ENCODE assay signal across 25 cellular contexts in the genomic region with DNA sequence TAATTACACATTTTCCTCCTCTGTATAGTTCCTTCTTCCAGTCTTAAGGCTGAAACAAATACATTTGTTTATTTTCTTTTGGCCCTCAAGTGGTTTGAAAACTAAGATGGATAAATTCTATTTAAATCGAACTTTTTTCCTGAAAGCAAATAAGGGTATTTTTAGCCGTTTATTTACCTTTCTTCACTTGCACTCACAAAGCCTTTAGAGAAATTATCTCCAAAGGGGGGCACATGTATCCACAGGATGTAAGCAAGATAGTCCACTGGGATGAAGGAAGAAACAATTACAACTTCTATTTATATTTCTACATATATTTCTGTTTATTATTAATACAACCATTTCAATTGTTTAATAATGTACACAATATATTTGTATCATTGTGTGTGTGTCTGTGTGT. TPM values are rescaled to one million over a fixed set of nuclear protein-coding genes. Genes with fewer than 3 reads are reported as not detected.
"Had no signal": no experiment of that assay in that cellular context is flagged by ENCODE, and none has a peak within 500 bp of the region (broad histone marks: within the 10 kb centered on the region; RNA-seq: fewer than 3 reads in every experiment).

No MANE protein-coding gene starts in this region.

- H3K9ac ChIP-seq: KMS-11 had no signal

- H3K4me3 ChIP-seq: SJSA1, SK-N-MC had no signal

- H3K9me3 ChIP-seq: SJSA1 had no signal

- DNase-seq: IMR-90, Kasumi-1, MV-4-11, NCI-H1048, NCI-H1105, NCI-H1436 treated with DMSO at 0.1 percent for 48 hours, NCI-H187, NCI-H2029, NCI-H2081 treated with DMSO at 0.1 percent for 48 hours, NCI-H2171, NCI-H226, NCI-H446, NCI-H510A, NCI-H524 treated with DMSO at 0.1 percent for 48 hours, NCI-H82, Right ventricle myocardium superior, RPMI8226, SIG-M5 had no signal

- H3K27me3 ChIP-seq: SJSA1 had no signal

- H3K27ac ChIP-seq: KMS-11, SJSA1, SK-N-MC had no signal

RNA-seq across cellular contexts. Expression of gene CPA4, which starts 10.2 kb away (rescaled TPM):
- total RNA-seq: Right ventricle myocardium superior; T-helper 1 cell treated with Interleukin-12 subunit alpha and Interleukin-12 subunit beta and Interleukin-4 antibody, amounts not matched to agents 30 ng/mL and 1 ng/mL, for 36 hours had no signal

RNA-seq across cellular contexts. Expression of gene CPA2, which starts 36.5 kb away (rescaled TPM):
- total RNA-seq: HepG2; HT1080; IMR-90; MCF 10A; Right ventricle myocardium superior; SJSA1; T-helper 1 cell treated with Interleukin-12 subunit alpha and Interleukin-12 subunit beta and Interleukin-4 antibody, amounts not matched to agents 30 ng/mL and 1 ng/mL, for 36 hours had no signal
- polyA plus RNA-seq: HepG2 had no signal

RNA-seq across cellular contexts. Expression of gene CPA5, which starts 41.5 kb away (rescaled TPM):
- total RNA-seq: HepG2, HT1080, Right ventricle myocardium superior had no signal
